ENCODE assay signal across 17 cellular contexts in genomic region chr6:155678361-155678760, GRCh38.
DNase-seq lines count a peak whose midpoint lies in the region; ATAC-seq and TF ChIP-seq lines count a peak whose summit lies in the region.
"Had no signal": no experiment of that assay in that cellular context is flagged by ENCODE, and none has a peak within 500 bp of the region (broad histone marks: within the 10 kb centered on the region; RNA-seq: fewer than 3 reads in every experiment).

No MANE protein-coding gene starts in this region.

- no peak overlapping the region for H3K9ac ChIP-seq in SK-N-SH

- H3K9me3 ChIP-seq in SK-N-SH = no peaks in the 10 kb centered on the region

- DNase-seq in SK-N-SH (no peak), RPMI7951 (ENCODE audit: low read depth) (peak; percentile 16), fibroblast of the aortic adventitia (ENCODE audit: low read depth) (peak; percentile 26), stromal cell of bone marrow (ENCODE audit: low read depth) (peak; percentile 6), NCI-H2107 treated with DMSO at 0.1 percent for 48 hours (lab: John Stamatoyannopoulos, UW; ENCODE audit: unreplicated experiment) (no peak)
- no peak for DNase-seq in stimulated activated CD4-positive, alpha-beta T cell treated with anti-CD3 and anti-CD28 coated beads, Interleukin-1b, Interleukin-23, amount 100 ng/mL, for 48 hours
- DNase-seq: 8988T, Kasumi-1, NCI-H1105 treated with DMSO at 0.1 percent for 48 hours, NCI-H187, NCI-H2171, NCI-H446, NCI-H69, PC-3 had no signal

- H4K20me1 ChIP-seq in SK-N-SH (ENCODE audit: insufficient read depth) = no peaks in the 10 kb centered on the region

- ATAC-seq in SK-N-SH treated with all-trans-retinoic acid at 6 μM for 48 hours (no peak; the same call in 2 of the 3 replicates), HG03139 (IDR thresholded peaks at IDR 0.05; ENCODE audit: unreplicated experiment) (no peak)
- ATAC-seq: PC-3, Right ventricle myocardium inferior had no signal

- TF ChIP-seq EP300 in SK-N-SH (IDR thresholded peaks at IDR 0.05; ENCODE audit: borderline replicate concordance in 1 of 2, low read depth in 1 of 2, low read length in 1 of 2) = no peak

- no peak for TF ChIP-seq RAD21 in SK-N-SH (IDR thresholded peaks at IDR 0.05; ENCODE audit: low read length)

- H3K79me2 ChIP-seq in SK-N-SH (ENCODE audit: insufficient read depth) = no peaks in the 10 kb centered on the region

- peaks cover 4% of the 10 kb centered on the region for H3F3A ChIP-seq in SK-N-SH (replicated peaks; ENCODE audit: insufficient read depth)

- no peaks in the 10 kb centered on the region for H3K27me3 ChIP-seq in SK-N-SH (ENCODE audit: insufficient read depth)

- CTCF ChIA-PET in SK-N-SH (lab: Yijun Ruan, JAX) = interaction anchor here (0.6 kb wide), 1 partner anchor 1210 kb away, joined by 3 read pairs; no protein-coding TSS in a partner anchor

- H3K4me2 ChIP-seq in SK-N-SH = no peak overlapping the region

- H3K36me3 ChIP-seq in SK-N-SH (replicated peaks in 1 of 2; ENCODE audit: control insufficient read depth in 1 of 2, insufficient read depth in 2 of 2, low read length in 1 of 2) = no peaks in the 10 kb centered on the region

- POLR2A ChIA-PET in SK-N-SH (lab: Yijun Ruan, JAX) = no interaction called here

- H3K4me1 ChIP-seq in SK-N-SH (ENCODE audit: control insufficient read depth in 1 of 2, insufficient read depth in 2 of 2, low read depth in 1 of 2, low read length in 1 of 2) = no peaks in the 10 kb centered on the region; a peak in 1 of 4 replicates

- peak overlapping the region; percentile 46; the same call in 1 of the 2 replicates for H2AFZ ChIP-seq in SK-N-SH (ENCODE audit: low read depth)

- H3K9me2 ChIP-seq in SK-N-SH = no peaks in the 10 kb centered on the region

- H3K27ac ChIP-seq in SK-N-SH (ENCODE audit: low read depth in 2 of 2, low read length in 1 of 2) = no peak overlapping the region; a peak in 1 of 4 replicates

- TF ChIP-seq CTCF in SK-N-SH (IDR thresholded peaks at IDR 0.05) (no peak), fibroblast of the aortic adventitia (IDR thresholded peaks at IDR 0.05; ENCODE audit: insufficient read depth, low read length) (no peak)

- no peak overlapping the region for H3K4me3 ChIP-seq in SK-N-SH (ENCODE audit: low read depth in 2 of 2, low read length in 1 of 2)
- H3K4me3 ChIP-seq in fibroblast of the aortic adventitia (ENCODE audit: low read depth, low read length) = no peak overlapping the region

- WGBS in SK-N-SH (ENCODE audit: low lambda C conversion rate) = 71% methylated on average over 3 of the region's 3 CpGs

TF ChIP-seq in SK-N-SH, 30 proteins besides CTCF, POLR2A, EP300 and RAD21:
- no peak for TF ChIP-seq RCOR1 (IDR thresholded peaks at IDR 0.05; ENCODE audit: low read length)
- no peak for TF ChIP-seq SIN3A (IDR thresholded peaks at IDR 0.05; ENCODE audit: borderline replicate concordance, low read depth, low read length)
TF ChIP-seq in SK-N-SH: peak in this region for 0.

TF ChIP-seq in SK-N-SH treated with all-trans-retinoic acid at 6 μM for 48 hours, 23 proteins besides CTCF, POLR2A, EP300 and RAD21 (continues in another document):
- TF ChIP-seq ZC3H10 (CRISPR knock-in tag; IDR thresholded peaks at IDR 0.05) (no peak), CSRNP3 (CRISPR knock-in tag; IDR thresholded peaks at IDR 0.05) (no peak), ZFP30 (CRISPR knock-in tag; IDR thresholded peaks at IDR 0.05) (no peak), ARNTL (CRISPR knock-in tag; IDR thresholded peaks at IDR 0.05; ENCODE audit: borderline replicate concordance, low read depth) (no peak), ZNF565 (CRISPR knock-in tag; conservative IDR thresholded peaks at IDR 0.05; ENCODE audit: low read depth) (no peak), ZFP3 (CRISPR knock-in tag; IDR thresholded peaks at IDR 0.05) (no peak), POU6F1 (CRISPR knock-in tag; IDR thresholded peaks at IDR 0.05; ENCODE audit: borderline replicate concordance, low read depth) (no peak), CSDC2 (CRISPR knock-in tag; IDR thresholded peaks at IDR 0.05) (no peak), GLIS3 (CRISPR knock-in tag; IDR thresholded peaks at IDR 0.05) (no peak), TSHZ2 (CRISPR knock-in tag; IDR thresholded peaks at IDR 0.05) (no peak), ESRRG (CRISPR knock-in tag; IDR thresholded peaks at IDR 0.05) (no peak), RARB (CRISPR knock-in tag; IDR thresholded peaks at IDR 0.05) (no peak), CREB5 (CRISPR knock-in tag; IDR thresholded peaks at IDR 0.05; ENCODE audit: low read depth) (no peak), ISL1 (CRISPR knock-in tag; IDR thresholded peaks at IDR 0.05) (no peak), ZNF8 (CRISPR knock-in tag; IDR thresholded peaks at IDR 0.05) (no peak), BACH2 (CRISPR knock-in tag; IDR thresholded peaks at IDR 0.05; ENCODE audit: borderline replicate concordance) (no peak), TCF4 (CRISPR knock-in tag; IDR thresholded peaks at IDR 0.05; ENCODE audit: borderline replicate concordance) (no peak), OSR1 (CRISPR knock-in tag; IDR thresholded peaks at IDR 0.05) (no peak), SNAI2 (CRISPR knock-in tag; IDR thresholded peaks at IDR 0.05) (no peak)

Comparison
In these comparisons a context has a peak if more than half of its experiments do, and no peak if none do; other contexts are left out.
1. DNase-seq: peak in RPMI7951 (single experiment), fibroblast of the aortic adventitia (single experiment) and stromal cell of bone marrow (single experiment); none in SK-N-SH (single experiment), NCI-H2107 treated with DMSO at 0.1 percent for 48 hours (single experiment) and stimulated activated CD4-positive, alpha-beta T cell treated with anti-CD3 and anti-CD28 coated beads, Interleukin-1b, Interleukin-23, amount 100 ng/mL, for 48 hours (single experiment).